In genomic region chr3:24963762-24964625, GRCh38 we compare ENCODE assay signal across 9 cellular contexts.
DNase-seq lines count a peak whose midpoint lies in the region; ATAC-seq and TF ChIP-seq lines count a peak whose summit lies in the region.
"Had no signal": no experiment of that assay in that cellular context is flagged by ENCODE, and none has a peak within 500 bp of the region (broad histone marks: within the 10 kb centered on the region; RNA-seq: fewer than 3 reads in every experiment).

No MANE protein-coding gene starts in this region.

- H3K4me1 Mint-ChIP-seq in endothelial cell (ENCODE audit: unreplicated experiment): peaks cover 3% of the 10 kb centered on the region
- H3K4me1 Mint-ChIP-seq in activated T-cell treated with anti-CD3 and anti-CD28 coated beads, Interleukin-2, amount 50 U/mL, for 4 hours (ENCODE audit: low read depth): no peaks in the 10 kb centered on the region

- no peaks in the 10 kb centered on the region for H3K9me3 ChIP-seq in BE2C
- H3K9me3 ChIP-seq: BLaER1 had no signal

- H3K36me3 ChIP-seq in BE2C: no peaks in the 10 kb centered on the region
- H3K36me3 ChIP-seq: BLaER1 had no signal

- no peak overlapping the region for H3K4me3 Mint-ChIP-seq in endothelial cell (ENCODE audit: unreplicated experiment)
- no peak overlapping the region for H3K4me3 Mint-ChIP-seq in activated T-cell treated with anti-CD3 and anti-CD28 coated beads, Interleukin-2, amount 50 U/mL, for 4 hours

- no peaks in the 10 kb centered on the region for H3K36me3 Mint-ChIP-seq in endothelial cell (ENCODE audit: low read depth, unreplicated experiment)
- no peaks in the 10 kb centered on the region for H3K36me3 Mint-ChIP-seq in activated T-cell treated with anti-CD3 and anti-CD28 coated beads, Interleukin-2, amount 50 U/mL, for 4 hours (ENCODE audit: insufficient read depth)

- H3K4me3 ChIP-seq in BE2C (ENCODE audit: low read depth, low read length): no peak overlapping the region
- H3K4me3 ChIP-seq: BLaER1 had no signal

- H3K4me1 ChIP-seq in BE2C: no peaks in the 10 kb centered on the region
- H3K4me1 ChIP-seq: BLaER1 had no signal

- no peaks in the 10 kb centered on the region for H3K27me3 Mint-ChIP-seq in endothelial cell (ENCODE audit: unreplicated experiment)
- H3K27me3 Mint-ChIP-seq in activated T-cell treated with anti-CD3 and anti-CD28 coated beads, Interleukin-2, amount 50 U/mL, for 4 hours (ENCODE audit: low read depth): no peaks in the 10 kb centered on the region

- H3K9me3 Mint-ChIP-seq in endothelial cell (ENCODE audit: unreplicated experiment): no peaks in the 10 kb centered on the region
- no peaks in the 10 kb centered on the region for H3K9me3 Mint-ChIP-seq in activated T-cell treated with anti-CD3 and anti-CD28 coated beads, Interleukin-2, amount 50 U/mL, for 4 hours

- no peak for ATAC-seq in activated T-cell treated with anti-CD3 and anti-CD28 coated beads, Interleukin-2, amount 50 U/mL, for 4 hours
- no peak for ATAC-seq in HG02678 (IDR thresholded peaks at IDR 0.05; ENCODE audit: unreplicated experiment)

- DNase-seq in NCI-H1105 treated with DMSO at 0.1 percent for 48 hours (lab: John Stamatoyannopoulos, UW) (peak; percentile 27), NCI-H1105 (lab: John Stamatoyannopoulos, UW) (no peak), NCI-H1694 (lab: John Stamatoyannopoulos, UW) (peak; percentile 8), endothelial cell (ENCODE audit: low spot score) (peak; percentile 15), renal cortical epithelial cell (ENCODE audit: low read depth) (peak; percentile 38), BE2C (no peak)
- no peak for DNase-seq in activated T-cell treated with anti-CD3 and anti-CD28 coated beads, Interleukin-2, amount 50 U/mL, for 4 hours

- no peak overlapping the region for H3K27ac Mint-ChIP-seq in endothelial cell (ENCODE audit: unreplicated experiment)

- H3K27me3 ChIP-seq in BE2C: no peaks in the 10 kb centered on the region
- H3K27me3 ChIP-seq: BLaER1 had no signal

- peak; percentile 63 for TF ChIP-seq CTCF in endothelial cell (IDR thresholded peaks at IDR 0.05; ENCODE audit: unreplicated experiment)
- no peak for TF ChIP-seq CTCF in BE2C (IDR thresholded peaks at IDR 0.05; ENCODE audit: low read depth, low read length)

Comparison
In these comparisons a context has a peak if more than half of its experiments do, and no peak if none do; other contexts are left out.
1. DNase-seq: peak in NCI-H1105 treated with DMSO at 0.1 percent for 48 hours (single experiment), NCI-H1694 (single experiment), endothelial cell (single experiment) and renal cortical epithelial cell (single experiment); none in NCI-H1105 (single experiment), activated T-cell treated with anti-CD3 and anti-CD28 coated beads, Interleukin-2, amount 50 U/mL, for 4 hours (single experiment) and BE2C (single experiment).